ENCODE assay signal across 11 cellular contexts in the genomic region with DNA sequence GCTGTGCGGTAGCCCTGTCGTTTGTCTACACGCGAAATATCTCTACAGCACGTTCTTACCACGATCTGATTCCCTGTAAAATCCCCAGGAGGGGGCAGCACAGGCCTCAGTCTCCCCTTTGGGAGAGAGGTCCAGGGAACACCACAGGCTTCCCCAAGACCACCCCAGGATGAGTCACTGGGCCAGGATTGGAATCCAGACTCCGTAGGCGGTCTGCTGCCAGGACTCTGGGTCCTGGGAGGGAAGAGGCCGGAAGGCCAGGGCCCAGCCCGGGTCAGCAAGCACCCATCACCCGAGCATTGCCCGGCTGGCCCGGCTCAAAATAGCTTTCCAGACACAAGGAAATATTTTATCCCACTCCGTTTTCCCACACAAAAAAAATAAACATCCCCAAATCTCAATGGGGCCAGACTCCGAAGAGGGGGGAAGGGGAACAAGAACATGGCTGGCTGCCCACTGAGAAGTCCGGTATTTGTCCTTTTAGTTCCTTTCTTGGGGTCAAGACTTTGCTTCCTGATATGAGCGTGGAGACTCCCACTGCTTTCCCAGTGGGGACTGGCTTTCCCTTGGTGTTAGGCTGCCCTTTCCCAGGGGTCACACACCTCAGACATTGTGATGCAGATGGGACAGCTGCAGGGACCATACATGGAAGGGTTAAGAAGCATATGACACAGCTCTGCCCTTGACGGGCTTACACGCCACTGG.
A peak's percentile ranks its signal among the peaks of the same experiment; 100 is the strongest.
DNase-seq lines count a peak whose midpoint lies in the region; ATAC-seq, FAIRE-seq and TF ChIP-seq lines count a peak whose summit lies in the region.
"Had no signal": no experiment of that assay in that cellular context is flagged by ENCODE, and none has a peak within 500 bp of the region (broad histone marks: within the 10 kb centered on the region; RNA-seq: fewer than 3 reads in every experiment).

No MANE protein-coding gene starts in this region.

- DNase-seq in kidney (peak; percentile 96), smooth muscle cell of the brain vasculature (ENCODE audit: low read depth, low spot score) (peak; percentile 62), NCI-H1436 (lab: John Stamatoyannopoulos, UW) (no peak)
- no peak for DNase-seq in stimulated activated effector memory CD8-positive, alpha-beta T cell treated with anti-CD3 and anti-CD28 coated beads, Interleukin-12 subunit alpha, Interleukin-12 subunit beta, amount 100 ng/mL, for 72 hours (ENCODE audit: low spot score in 2 of 2)
- no peak for DNase-seq in activated naive CD4-positive, alpha-beta T cell (lab: John Stamatoyannopoulos, UW)
- DNase-seq: activated CD8-positive, alpha-beta memory T cell treated with anti-CD3 and anti-CD28 coated beads, Interleukin-2, amount 50 U/mL, for 48 hours; hypothalamus; stimulated activated CD4-positive, alpha-beta T cell treated with anti-CD3 and anti-CD28 coated beads, Interleukin-4, amount 100 ng/mL, for 1 hour had no signal

- H3K9ac ChIP-seq in HUES6 (ENCODE audit: low read length) (peak overlapping the region; percentile 17), kidney (ENCODE audit: low read length in 2 of 2) (peak overlapping the region in 1 of 2 donors; percentile 51)

- no peaks in the 10 kb centered on the region for H3K27me3 ChIP-seq in HUES6 (ENCODE audit: control insufficient read depth, insufficient read depth, low read length)

- ATAC-seq in stimulated activated effector memory CD8-positive, alpha-beta T cell treated with anti-CD3 and anti-CD28 coated beads, Interleukin-12 subunit alpha, Interleukin-12 subunit beta, amount 100 ng/mL, for 72 hours: no peak
- no peak for ATAC-seq in HG03342 (IDR thresholded peaks at IDR 0.05; ENCODE audit: unreplicated experiment)

- H3K4me3 ChIP-seq in HUES6 (ENCODE audit: low read depth, low read length) (no peak overlapping the region), kidney (ENCODE audit: low read length in 2 of 2) (no peak overlapping the region)

- H3K36me3 Mint-ChIP-seq in stimulated activated effector memory CD8-positive, alpha-beta T cell treated with anti-CD3 and anti-CD28 coated beads, Interleukin-12 subunit alpha, Interleukin-12 subunit beta, amount 100 ng/mL, for 72 hours: no peaks in the 10 kb centered on the region

- no peak overlapping the region for H3K4me3 Mint-ChIP-seq in stimulated activated effector memory CD8-positive, alpha-beta T cell treated with anti-CD3 and anti-CD28 coated beads, Interleukin-12 subunit alpha, Interleukin-12 subunit beta, amount 100 ng/mL, for 72 hours

- intact Hi-C loops in kidney (cut with DNase I): no loop called here

- FAIRE-seq in kidney (lab: Jason Lieb, UNC): no peak

- H3K27ac ChIP-seq in HUES6 (ENCODE audit: low read depth, low read length) (peak overlapping the region; percentile 35; the same call in 1 of the 2 replicates), cingulate gyrus (ENCODE audit: low read depth, low read length) (peak overlapping the region; percentile 60), kidney (ENCODE audit: low read depth in 2 of 2, low read length in 2 of 2) (peak overlapping the region; percentile 88 to 94)

- H3K36me3 ChIP-seq in HUES6 (ENCODE audit: control insufficient read depth, insufficient read depth, low read length) (no peaks in the 10 kb centered on the region), kidney (ENCODE audit: control insufficient read depth in 1 of 2, insufficient read depth in 2 of 2, low read length in 2 of 2) (no peaks in the 10 kb centered on the region)

- no peaks in the 10 kb centered on the region for H3K9me3 Mint-ChIP-seq in stimulated activated effector memory CD8-positive, alpha-beta T cell treated with anti-CD3 and anti-CD28 coated beads, Interleukin-12 subunit alpha, Interleukin-12 subunit beta, amount 100 ng/mL, for 72 hours

- H3K4me1 ChIP-seq in HUES6 (ENCODE audit: control insufficient read depth, insufficient read depth, low read length): peaks cover 33% of the 10 kb centered on the region; the same call in 1 of the 2 replicates
- peaks cover 13 to 15% of the 10 kb centered on the region in 2 donors for H3K4me1 ChIP-seq in kidney (ENCODE audit: control insufficient read depth in 1 of 2, insufficient read depth in 1 of 2, low read depth in 1 of 2, low read length in 2 of 2)

- H3K27ac Mint-ChIP-seq in stimulated activated effector memory CD8-positive, alpha-beta T cell treated with anti-CD3 and anti-CD28 coated beads, Interleukin-12 subunit alpha, Interleukin-12 subunit beta, amount 100 ng/mL, for 72 hours: no peak overlapping the region

- peaks cover under 1% of the 10 kb centered on the region for H3K4me1 Mint-ChIP-seq in stimulated activated effector memory CD8-positive, alpha-beta T cell treated with anti-CD3 and anti-CD28 coated beads, Interleukin-12 subunit alpha, Interleukin-12 subunit beta, amount 100 ng/mL, for 72 hours

- peak; percentile 18 for TF ChIP-seq CTCF in kidney (IDR thresholded peaks at IDR 0.05; ENCODE audit: borderline replicate concordance, extremely low read depth, insufficient read depth)

- H3K9me3 ChIP-seq in HUES6 (ENCODE audit: control insufficient read depth, insufficient read depth, low read depth, low read length) (peaks cover 4% of the 10 kb centered on the region; the same call in 1 of the 2 replicates), kidney (ENCODE audit: control insufficient read depth in 1 of 2, low read length in 2 of 2) (no peaks in the 10 kb centered on the region)

Comparison
In these comparisons a context has a peak if more than half of its experiments do, and no peak if none do; other contexts are left out.
1. H3K27ac ChIP-seq: peak in every context shown above with its lines; median percentile 91 in kidney; 60 in cingulate gyrus; 35 in HUES6.
2. DNase-seq: peak in kidney (single experiment) and smooth muscle cell of the brain vasculature (single experiment); none in stimulated activated effector memory CD8-positive, alpha-beta T cell treated with anti-CD3 and anti-CD28 coated beads, Interleukin-12 subunit alpha, Interleukin-12 subunit beta, amount 100 ng/mL, for 72 hours (0 of 2), NCI-H1436 (single experiment) and activated naive CD4-positive, alpha-beta T cell (0 of 4).